Comparison of ENCODE assay signal across 24 cellular contexts in genomic region chr18:37380546-37381110, GRCh38.
"Had no signal": no experiment of that assay in that cellular context is flagged by ENCODE, and none has a peak within 500 bp of the region (broad histone marks: within the 10 kb centered on the region; RNA-seq: fewer than 3 reads in every experiment).

No MANE protein-coding gene starts in this region.

- H3K9me3 ChIP-seq: esophagus squamous epithelium, gastrocnemius medialis, heart right ventricle, left lung, lower lobe of right lung, mucosa of descending colon had no signal

- H3K27ac ChIP-seq: coronary artery, dorsolateral prefrontal cortex, epithelial cell of prostate, esophagus squamous epithelium, gastrocnemius medialis, heart right ventricle, left lung, lower lobe of right lung had no signal

- H3K36me3 ChIP-seq: esophagus squamous epithelium, gastrocnemius medialis, heart right ventricle, left lung, lower lobe of right lung had no signal

- H3K4me3 ChIP-seq: coronary artery, dorsolateral prefrontal cortex, esophagus squamous epithelium, gastrocnemius medialis, heart right ventricle, left lung, lower lobe of right lung, mucosa of descending colon had no signal

- H3K27ac Mint-ChIP-seq: mesothelial cell of epicardium had no signal

- H3K36me3 Mint-ChIP-seq: mesothelial cell of epicardium had no signal

- ATAC-seq: esophagus mucosa, gastrocnemius medialis, heart right ventricle, left cardiac atrium, left lung, left ventricle myocardium superior, lower lobe of right lung, mucosa of descending colon had no signal

- H3K4me1 Mint-ChIP-seq: naive B cell had no signal

- H3K4me3 Mint-ChIP-seq: mesothelial cell of epicardium, naive B cell had no signal

- DNase-seq: dermis blood vessel endothelial cell; dorsolateral prefrontal cortex; effector CD4-positive, alpha-beta T cell; effector memory CD4-positive, alpha-beta T cell; erythroblast; esophagus squamous epithelium; foreskin fibroblast; foreskin melanocyte; gastrocnemius medialis; glutamatergic neuron; head of caudate nucleus; heart right ventricle; hippocampal formation; left cardiac atrium; left lung; left ventricle myocardium superior; lower lobe of right lung; mesenchymal stem cell; mucosa of descending colon; naive B cell had no signal

- H3K4me1 ChIP-seq: esophagus squamous epithelium, gastrocnemius medialis, heart right ventricle, left lung, lower lobe of right lung had no signal

- H3K9me3 Mint-ChIP-seq: mesothelial cell of epicardium had no signal
